ENCODE assay signal across 8 cellular contexts in genomic region chr16:2251281-2252111, GRCh38. TPM values are rescaled to one million over a fixed set of nuclear protein-coding genes. Genes with fewer than 3 reads are reported as not detected.
A peak's percentile ranks its signal among the peaks of the same experiment; 100 is the strongest.
DNase-seq lines count a peak whose midpoint lies in the region; ATAC-seq and TF ChIP-seq lines count a peak whose summit lies in the region.

TSS of gene ECI1 (minus strand) at chr16:2251587. CDS start at chr16:2251566, 21 bp downstream.

- H3K36me3 ChIP-seq in endodermal cell (ENCODE audit: control insufficient read depth, insufficient read depth, low read length) = peaks cover 52% of the 10 kb centered on the region

- peak; percentile 89 for ATAC-seq in GM19455 (IDR thresholded peaks at IDR 0.05; ENCODE audit: unreplicated experiment)
- ATAC-seq in activated CD8-positive, alpha-beta memory T cell treated with anti-CD3 and anti-CD28 coated beads, Interleukin-2, amount 10 ng/mL, durations not matched to agents 7 days and 5 days = peak; percentile 92

- no peaks in the 10 kb centered on the region for H3K9me3 Mint-ChIP-seq in activated CD8-positive, alpha-beta memory T cell treated with anti-CD3 and anti-CD28 coated beads, Interleukin-2, amount 10 ng/mL, durations not matched to agents 7 days and 5 days (ENCODE audit: low read depth)
- H3K9me3 Mint-ChIP-seq in endodermal cell = peaks cover 2% of the 10 kb centered on the region

- no peaks in the 10 kb centered on the region for H3K9me3 ChIP-seq in endodermal cell (ENCODE audit: control insufficient read depth, low read length)

- H3K27me3 ChIP-seq in endodermal cell (ENCODE audit: control insufficient read depth, insufficient read depth, low read length, poor library complexity, severe bottlenecking) = no peaks in the 10 kb centered on the region

- TF ChIP-seq CTCF in endodermal cell (conservative IDR thresholded peaks at IDR 0.05) = peak; percentile 80

- peaks cover 7% of the 10 kb centered on the region for H3K4me1 ChIP-seq in endodermal cell (ENCODE audit: control insufficient read depth, insufficient read depth, low read length)

- H3K27ac Mint-ChIP-seq in activated CD8-positive, alpha-beta memory T cell treated with anti-CD3 and anti-CD28 coated beads, Interleukin-2, amount 10 ng/mL, durations not matched to agents 7 days and 5 days = peak within 1 kb of the TSS; percentile 91
- H3K27ac Mint-ChIP-seq in endodermal cell = peak within 1 kb of the TSS; percentile 96

- 3 to 12% methylated on average over 32 to 90 of the region's 90 CpGs for WGBS in endodermal cell (ENCODE audit: insufficient coverage in 1 of 2, insufficient read length in 1 of 2), 2 experiments

- H3K4me1 Mint-ChIP-seq in activated CD8-positive, alpha-beta memory T cell treated with anti-CD3 and anti-CD28 coated beads, Interleukin-2, amount 10 ng/mL, durations not matched to agents 7 days and 5 days = peaks cover 11% of the 10 kb centered on the region
- H3K4me1 Mint-ChIP-seq in endodermal cell = peaks cover 14% of the 10 kb centered on the region

- H3K9ac ChIP-seq in endodermal cell (ENCODE audit: extremely low read depth, low read length, poor library complexity, severe bottlenecking) = peak within 1 kb of the TSS; percentile 87

- CTCF ChIA-PET in activated CD8-positive, alpha-beta memory T cell treated with anti-CD3 and anti-CD28 coated beads, Interleukin-2, amount 10 ng/mL, durations not matched to agents 7 days and 5 days (lab: Charles Lee) = interaction anchor here (0.6 to 4.1 kb wide), 27 partner anchors 9 to 617 kb away, joined by 3 to 20 read pairs (median 4); partner anchors contain the start of genes ATP6V0C, MLST8, MSRB1 and RNPS1

- peak within 1 kb of the TSS; percentile 78 for H3K27ac ChIP-seq in endodermal cell (ENCODE audit: low read depth, low read length)

- peak within 1 kb of the TSS; percentile 92 for H3K4me3 ChIP-seq in endodermal cell (ENCODE audit: low read length)

- H3K4me3 Mint-ChIP-seq in activated CD8-positive, alpha-beta memory T cell treated with anti-CD3 and anti-CD28 coated beads, Interleukin-2, amount 10 ng/mL, durations not matched to agents 7 days and 5 days = peak within 1 kb of the TSS; percentile 89
- H3K4me3 Mint-ChIP-seq in endodermal cell = peak within 1 kb of the TSS; percentile 86

- peak; percentile 97 for DNase-seq in COLO668 (lab: John Stamatoyannopoulos, UW; ENCODE audit: unreplicated experiment)
- peak; percentile 97 for DNase-seq in HPDE6-E6E7 (ENCODE audit: extremely low spot score)
- peak; percentile 87 for DNase-seq in NOMO-1 treated with DMSO at 0.1 percent for 48 hours (lab: John Stamatoyannopoulos, UW; ENCODE audit: unreplicated experiment)
- DNase-seq in activated CD8-positive, alpha-beta memory T cell treated with anti-CD3 and anti-CD28 coated beads, Interleukin-2, amount 10 ng/mL, durations not matched to agents 7 days and 5 days = peak; percentile 93
- peak; percentile 98 for DNase-seq in endodermal cell
- peak; percentile 99 for DNase-seq in mesenteric fat pad (ENCODE audit: low spot score)
- peak; percentile 59 for DNase-seq in stimulated activated CD8-positive, alpha-beta memory T cell treated with anti-CD3 and anti-CD28 coated beads, Interleukin-15, amount 100 ng/mL, for 24 hours (ENCODE audit: low read depth)

- no peaks in the 10 kb centered on the region for H3K27me3 Mint-ChIP-seq in activated CD8-positive, alpha-beta memory T cell treated with anti-CD3 and anti-CD28 coated beads, Interleukin-2, amount 10 ng/mL, durations not matched to agents 7 days and 5 days
- H3K27me3 Mint-ChIP-seq in endodermal cell (ENCODE audit: insufficient read depth) = no peaks in the 10 kb centered on the region

- H3K36me3 Mint-ChIP-seq in activated CD8-positive, alpha-beta memory T cell treated with anti-CD3 and anti-CD28 coated beads, Interleukin-2, amount 10 ng/mL, durations not matched to agents 7 days and 5 days = peaks cover 33% of the 10 kb centered on the region
- H3K36me3 Mint-ChIP-seq in endodermal cell (ENCODE audit: low read depth) = peaks cover 49% of the 10 kb centered on the region

RNA-seq across cellular contexts. Expression of gene ECI1, which starts in this region (rescaled TPM):
- total RNA-seq in activated CD8-positive, alpha-beta memory T cell treated with anti-CD3 and anti-CD28 coated beads, Interleukin-2, amount 10 ng/mL, durations not matched to agents 7 days and 5 days = 10 to 100 TPM; 48.9 to 57.3 TPM
- 10 to 100 TPM; 75.8 to 94.7 TPM for total RNA-seq in endodermal cell
- 81.0 TPM for polyA plus RNA-seq in endodermal cell (2013, experiment 1 of 2)
- polyA plus RNA-seq in endodermal cell (2013, experiment 2 of 2) = 77.4 TPM
- 44.4 TPM for total RNA-seq in mesenteric fat pad

Comparison
In these comparisons a context has a peak if more than half of its experiments do, and no peak if none do; other contexts are left out.
1. Peak in every context shown above with its lines: DNase-seq, ATAC-seq, H3K4me3 ChIP-seq and H3K27ac ChIP-seq.